Comparison of ENCODE assay signal across 30 cellular contexts in genomic region chr13:96744665-96745331, GRCh38.
"Had no signal": no experiment of that assay in that cellular context is flagged by ENCODE, and none has a peak within 500 bp of the region (broad histone marks: within the 10 kb centered on the region; RNA-seq: fewer than 3 reads in every experiment).

No MANE protein-coding gene starts in this region.

- H3K36me3 ChIP-seq: brain microvascular endothelial cell, WERI-Rb-1 had no signal

- ATAC-seq: activated CD4-positive, CD25-positive, alpha-beta regulatory T cell treated with anti-CD3 and anti-CD28 coated beads, Interleukin-2, amount 50 U/mL, for 24 hours; activated CD8-positive, alpha-beta T cell treated with anti-CD3 and anti-CD28 coated beads for 36 hours; activated T-cell treated with anti-CD3 and anti-CD28 coated beads, Interleukin-2, amount 50 U/mL, for 4 hours; activated T-helper 17 cell treated with anti-CD3 and anti-CD28 coated beads, Interleukin-2, amount 50 U/mL, for 72 hours; esophagus mucosa; T-helper 17 cell had no signal

- H3K27me3 ChIP-seq: brain microvascular endothelial cell, dorsolateral prefrontal cortex had no signal

- H3K4me1 Mint-ChIP-seq: activated B cell treated with CpG ODN at 0.5 μM for 24 hours; activated T-helper 17 cell treated with anti-CD3 and anti-CD28 coated beads, Interleukin-2, amount 50 U/mL, for 72 hours; central memory CD8-positive, alpha-beta T cell; endodermal cell; T-helper 17 cell had no signal

- H3K4me3 ChIP-seq: coronary artery, dorsolateral prefrontal cortex had no signal

- H3K27ac Mint-ChIP-seq: activated B cell treated with CpG ODN at 0.5 μM for 24 hours; activated CD8-positive, alpha-beta T cell treated with anti-CD3 and anti-CD28 coated beads for 36 hours; activated naive CD8-positive, alpha-beta T cell; activated T-helper 17 cell treated with anti-CD3 and anti-CD28 coated beads, Interleukin-2, amount 50 U/mL, for 72 hours; dendritic cell treated with granulocyte-macrophage colony-stimulating factor and Interleukin-4, amounts not matched to agents 40 ng/mL and 50 ng/mL, for 4 days; endodermal cell; T-helper 17 cell; T-helper 2 cell treated with Interferon-gamma antibody and Interleukin-4, amounts not matched to agents 5 μg/mL and 100 μg/mL, for 36 hours had no signal

- H3K27me3 Mint-ChIP-seq: activated B cell treated with CpG ODN at 0.5 μM for 24 hours; activated CD8-positive, alpha-beta T cell treated with anti-CD3 and anti-CD28 coated beads for 36 hours; activated naive CD8-positive, alpha-beta T cell; activated T-helper 17 cell treated with anti-CD3 and anti-CD28 coated beads, Interleukin-2, amount 50 U/mL, for 72 hours; central memory CD8-positive, alpha-beta T cell; dendritic cell treated with granulocyte-macrophage colony-stimulating factor and Interleukin-4, amounts not matched to agents 40 ng/mL and 50 ng/mL, for 4 days; T-helper 17 cell had no signal

- DNase-seq: activated B cell treated with CpG ODN at 0.5 μM for 24 hours; activated CD4-positive, alpha-beta T cell treated with anti-CD3 and anti-CD28 coated beads for 48 hours; activated CD4-positive, alpha-beta T cell treated with anti-CD3 and anti-CD28 coated beads, Interleukin-2, amount 50 U/mL, for 1 hour; activated CD4-positive, alpha-beta T cell treated with anti-CD3 and anti-CD28 coated beads, Interleukin-2, amount 50 U/mL, for 48 hours; activated CD8-positive, alpha-beta memory T cell treated with anti-CD3 and anti-CD28 coated beads for 24 hours; activated CD8-positive, alpha-beta T cell treated with anti-CD3 and anti-CD28 coated beads for 36 hours; activated effector memory CD4-positive, alpha-beta T cell treated with Interleukin-2 at 50 U/mL for 16 hours; activated gamma-delta T cell treated with Interleukin-2 at 50 U/mL for 16 hours; activated naive CD4-positive, alpha-beta T cell treated with anti-CD3 and anti-CD28 coated beads, Interleukin-2, amount 50 U/mL, for 16 hours; activated naive CD4-positive, alpha-beta T cell treated with Interleukin-2 at 50 U/mL for 16 hours; activated T-cell treated with anti-CD3 and anti-CD28 coated beads, Interleukin-2, amount 50 U/mL, for 4 hours; amniotic stem cell; anterior cingulate cortex; brain microvascular endothelial cell; dorsolateral prefrontal cortex; effector memory CD4-positive, alpha-beta T cell; endodermal cell; foreskin fibroblast; T-helper 1 cell; T-helper 17 cell; T1000; WERI-Rb-1 had no signal

- H3K27ac ChIP-seq: brain microvascular endothelial cell, coronary artery, dorsolateral prefrontal cortex, WERI-Rb-1 had no signal

- H3K36me3 Mint-ChIP-seq: activated naive CD8-positive, alpha-beta T cell had no signal

- H3K4me3 Mint-ChIP-seq: activated B cell treated with CpG ODN at 0.5 μM for 24 hours; activated CD8-positive, alpha-beta T cell treated with anti-CD3 and anti-CD28 coated beads for 36 hours; activated naive CD8-positive, alpha-beta T cell; activated T-cell treated with anti-CD3 and anti-CD28 coated beads, Interleukin-2, amount 50 U/mL, for 4 hours; activated T-helper 17 cell treated with anti-CD3 and anti-CD28 coated beads, Interleukin-2, amount 50 U/mL, for 72 hours; central memory CD8-positive, alpha-beta T cell; dendritic cell treated with granulocyte-macrophage colony-stimulating factor and Interleukin-4, amounts not matched to agents 40 ng/mL and 50 ng/mL, for 4 days; endodermal cell; T-helper 17 cell; T-helper 2 cell treated with Interferon-gamma antibody and Interleukin-4, amounts not matched to agents 5 μg/mL and 100 μg/mL, for 36 hours had no signal

- H3K9me3 Mint-ChIP-seq: activated B cell treated with CpG ODN at 0.5 μM for 24 hours, endodermal cell had no signal
